Comparison of ENCODE assay signal across 2 cellular contexts in genomic region chr3:45434996-45435395, GRCh38.
TF ChIP-seq lines count a peak whose summit lies in the region.

No MANE protein-coding gene starts in this region.

TF ChIP-seq in IMR-90, 13 proteins besides CTCF, POLR2A, EP300 and RAD21:
- no peak for TF ChIP-seq ELK1 (IDR thresholded peaks at IDR 0.05; ENCODE audit: borderline replicate concordance, low read depth, low read length)
- TF ChIP-seq NFE2L2 (IDR thresholded peaks at IDR 0.05; ENCODE audit: low read depth, low read length): no peak
- no peak for TF ChIP-seq RFX5 (IDR thresholded peaks at IDR 0.05; ENCODE audit: low read depth, low read length)
- TF ChIP-seq MAZ (IDR thresholded peaks at IDR 0.05; ENCODE audit: borderline replicate concordance, low read depth, low read length): no peak
- TF ChIP-seq MAFK (IDR thresholded peaks at IDR 0.05; ENCODE audit: low read depth, low read length): no peak
- TF ChIP-seq BHLHE40 (IDR thresholded peaks at IDR 0.05; ENCODE audit: low read depth, low read length): no peak
- TF ChIP-seq FOS (IDR thresholded peaks at IDR 0.05; ENCODE audit: low read depth, low read length): no peak
- TF ChIP-seq CEBPB (IDR thresholded peaks at IDR 0.05; ENCODE audit: low read depth, low read length): no peak
- TF ChIP-seq MXI1 (IDR thresholded peaks at IDR 0.05; ENCODE audit: borderline replicate concordance, low read depth, low read length): no peak
- no peak for TF ChIP-seq CHD1 (IDR thresholded peaks at IDR 0.05; ENCODE audit: low read depth, low read length)
- TF ChIP-seq USF2 (IDR thresholded peaks at IDR 0.05; ENCODE audit: low read depth, low read length): no peak
- TF ChIP-seq SMC3 (IDR thresholded peaks at IDR 0.05; ENCODE audit: low read depth, low read length): no peak
- TF ChIP-seq RCOR1 (IDR thresholded peaks at IDR 0.05; ENCODE audit: insufficient replicate concordance, low read length): no peak

TF ChIP-seq in H1, 55 proteins besides CTCF, POLR2A, EP300 and RAD21:
- TF ChIP-seq SP2 (IDR thresholded peaks at IDR 0.05; ENCODE audit: low read length): no peak
- no peak for TF ChIP-seq RBBP5 (IDR thresholded peaks at IDR 0.05; ENCODE audit: borderline replicate concordance, low read depth, low read length)
- TF ChIP-seq HDAC6 (IDR thresholded peaks at IDR 0.05; ENCODE audit: low read depth, low read length): no peak
- no peak for TF ChIP-seq USF2 (IDR thresholded peaks at IDR 0.05; ENCODE audit: low read length)
- no peak for TF ChIP-seq TAF7 (optimal IDR thresholded peaks at IDR 0.05; ENCODE audit: borderline replicate concordance, low read depth, low read length)
- TF ChIP-seq CBX8 (IDR thresholded peaks at IDR 0.05; ENCODE audit: borderline replicate concordance, low read depth, low read length): no peak
- no peak for TF ChIP-seq SP4 (IDR thresholded peaks at IDR 0.05; ENCODE audit: low read length)
- no peak for TF ChIP-seq JUND (IDR thresholded peaks at IDR 0.05; ENCODE audit: low read length)
- no peak for TF ChIP-seq ATF2 (IDR thresholded peaks at IDR 0.05; ENCODE audit: low read length)
- TF ChIP-seq TAF1 (IDR thresholded peaks at IDR 0.05; ENCODE audit: low read depth, low read length): no peak
- TF ChIP-seq POLR2AphosphoS5 (IDR thresholded peaks at IDR 0.05; ENCODE audit: low read depth, low read length): no peak
TF ChIP-seq in H1: peak in this region for 0.
